Comparison of ENCODE assay signal across 20 cellular contexts in the genomic region with DNA sequence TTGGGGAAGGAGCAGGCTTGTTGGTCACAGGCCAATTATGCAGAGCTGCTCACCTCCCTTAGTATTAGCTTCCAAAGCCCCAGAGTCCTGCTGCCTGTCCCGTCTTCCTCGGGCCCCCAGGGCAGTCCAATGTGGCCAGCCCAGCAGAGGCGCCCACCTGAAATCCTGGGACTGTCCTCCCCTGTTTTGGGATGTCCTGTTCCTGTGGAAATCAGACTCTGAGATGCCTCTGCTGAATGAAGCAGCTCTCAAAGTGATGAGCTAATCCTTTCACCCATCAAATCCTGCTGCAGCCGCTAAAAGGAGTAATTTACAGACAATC.
A peak's percentile ranks its signal among the peaks of the same experiment; 100 is the strongest.
DNase-seq lines count a peak whose midpoint lies in the region; ATAC-seq, FAIRE-seq and TF ChIP-seq lines count a peak whose summit lies in the region.
"Had no signal": no experiment of that assay in that cellular context is flagged by ENCODE, and none has a peak within 500 bp of the region (broad histone marks: within the 10 kb centered on the region; RNA-seq: fewer than 3 reads in every experiment).

No MANE protein-coding gene starts in this region.

- POLR2A ChIA-PET in H1 (lab: Charles Lee; ENCODE audit: partially characterized antibody) = interaction anchor here (0.8 to 0.9 kb wide), 2 partner anchors 19 to 107 kb away, joined by 3 read pairs; no protein-coding TSS in a partner anchor
- POLR2A ChIA-PET in GM10248 (lab: Yijun Ruan, JAX) = interaction anchor here (1.0 kb wide), 1 partner anchor 12 kb away, joined by 5 read pairs; no protein-coding TSS in a partner anchor

- WGBS in H1 (ENCODE audit: extremely low coverage in 1 of 2, insufficient coverage in 1 of 2, insufficient read length in 1 of 2, insufficient replicate concordance in 2 of 2, low coverage in 1 of 2, low lambda C conversion rate in 2 of 2, missing lambda C conversion rate in 1 of 2), 2 experiments = 91% methylated on average over 4 of the region's 4 CpGs; no CpG with 5 or more reads in 1 of the 2 experiments

- H2AK5ac ChIP-seq in H1 (ENCODE audit: low read depth, low read length) = 0 out of 2 replicates have a peak overlapping the region, but pooled peaks have one; percentile 13

- H3K4me2 ChIP-seq in GM23338 (no peak overlapping the region), H1 (ENCODE audit: insufficient read depth in 1 of 2, low read depth in 2 of 2, low read length in 2 of 2) (no peak overlapping the region)

- H3K56ac ChIP-seq in H1 (replicated peaks; ENCODE audit: insufficient read length, low read depth, low read length) = no peak overlapping the region

- no peak overlapping the region for H4K91ac ChIP-seq in H1 (replicated peaks; ENCODE audit: insufficient read length, low read length)

- no peak overlapping the region for H3K9ac ChIP-seq in H1 (replicated peaks in 1 of 4; ENCODE audit: extremely low read depth in 1 of 4, low read depth in 3 of 4, low read length in 3 of 4)

- H3K18ac ChIP-seq in H1 (ENCODE audit: extremely low read depth, low read length) = no peak overlapping the region

- peaks cover 3% of the 10 kb centered on the region for H3K27me3 Mint-ChIP-seq in GM23338 (ENCODE audit: insufficient read depth, low read depth, poor library complexity)
- H3K27me3 Mint-ChIP-seq: CD4-positive, alpha-beta T cell had no signal

- no peak overlapping the region for H3K4ac ChIP-seq in H1 (replicated peaks; ENCODE audit: insufficient read length, low read depth, low read length)

- DNase-seq in DMS79 treated with DMSO at 0.1 percent for 48 hours (lab: John Stamatoyannopoulos, UW) = peak; percentile 17
- DNase-seq in DMS79 (lab: John Stamatoyannopoulos, UW) = no peak
- no peak for DNase-seq in GM23338 (ENCODE audit: low spot score)
- DNase-seq in NCI-H69 (lab: John Stamatoyannopoulos, UW) = peak; percentile 55
- no peak for DNase-seq in H1 (ENCODE audit: low read depth in 1 of 2, low spot score in 2 of 2)
- DNase-seq in GM10248 (ENCODE audit: extremely low spot score) = no peak
- DNase-seq: 8988T; Caco-2; CD4-positive, alpha-beta T cell; DMS53; NCI-H1048; NCI-H1436; NCI-H1930; NCI-H2171 treated with DMSO at 0.1 percent for 48 hours; NCI-H510A; NCI-H774; SJCRH30 had no signal

- CTCF ChIA-PET in H1 (lab: Charles Lee; ENCODE audit: partially characterized antibody) = interaction anchor here (0.6 to 2.9 kb wide), 7 partner anchors 12 to 176 kb away, joined by 3 to 15 read pairs (median 4); no protein-coding TSS in a partner anchor
- CTCF ChIA-PET in GM10248 (lab: Yijun Ruan, JAX) = interaction anchor here (1.3 kb wide), 1 partner anchor 84 kb away, joined by 3 read pairs; no protein-coding TSS in a partner anchor

- H3K4me3 ChIP-seq in GM23338 (no peak overlapping the region), H1 (ENCODE audit: extremely low read depth in 1 of 4, insufficient read depth in 2 of 4, low read depth in 3 of 4, low read length in 4 of 4) (no peak overlapping the region)
- H3K4me3 ChIP-seq: SJCRH30 had no signal

- no peaks in the 10 kb centered on the region for H3K23me2 ChIP-seq in H1 (ENCODE audit: low read depth, low read length)

- no peak for TF ChIP-seq POLR2A in H1 (IDR thresholded peaks at IDR 0.05; ENCODE audit: control extremely low read depth in 1 of 2, low read depth in 2 of 2, low read length in 2 of 2)

- no peak overlapping the region; the same call in 1 of the 2 replicates for H3K27ac Mint-ChIP-seq in GM23338
- H3K27ac Mint-ChIP-seq: CD4-positive, alpha-beta T cell had no signal

- TF ChIP-seq CTCF in GM23338 (conservative IDR thresholded peaks at IDR 0.05; ENCODE audit: low read depth in 2 of 2) = no peak
- no peak for TF ChIP-seq CTCF in H1 (IDR thresholded peaks at IDR 0.05; ENCODE audit: control extremely low read depth in 1 of 3, insufficient read depth in 1 of 3, low read depth in 1 of 3, low read length in 3 of 3)
- no peak for TF ChIP-seq CTCF in GM10248 (IDR thresholded peaks at IDR 0.05; ENCODE audit: control extremely low read depth, extremely low read depth, low read depth, missing control alignments)

- H2BK5ac ChIP-seq in H1 (ENCODE audit: low read depth, low read length) = peak overlapping the region; percentile 49; the same call in 1 of the 2 replicates

- H3K27me3 ChIP-seq in GM23338 (ENCODE audit: insufficient read depth) = no peaks in the 10 kb centered on the region
- H3K27me3 ChIP-seq in H1 (replicated peaks in 1 of 4; ENCODE audit: control insufficient read depth in 3 of 4, extremely low read depth in 1 of 4, insufficient read depth in 3 of 4, low read length in 3 of 4) = no peaks in the 10 kb centered on the region
- H3K27me3 ChIP-seq: SJCRH30 had no signal

- ATAC-seq in GM23338 = no peak
- no peak for ATAC-seq in GM21528 (IDR thresholded peaks at IDR 0.05; ENCODE audit: low FRiP score, unreplicated experiment)
- no peak for ATAC-seq in HG02571 (IDR thresholded peaks at IDR 0.05; ENCODE audit: unreplicated experiment)
- ATAC-seq: Panc1 had no signal

- H3K36me3 ChIP-seq in GM23338 (ENCODE audit: insufficient read depth) = no peaks in the 10 kb centered on the region; the same call in 1 of the 2 replicates
- H3K36me3 ChIP-seq in H1 (ENCODE audit: control insufficient read depth in 2 of 4, insufficient read depth in 4 of 4, low read length in 3 of 4) = peaks cover 0 to 19% (median 9%) of the 10 kb centered on the region in 4 experiments; a peak in 6 of 8 replicates
- H3K36me3 ChIP-seq: SJCRH30 had no signal

- H2BK15ac ChIP-seq in H1 (ENCODE audit: low read length) = no peak overlapping the region

- H4K5ac ChIP-seq in H1 (ENCODE audit: insufficient read length, low read depth, low read length) = no peak overlapping the region

- H3K9me2 ChIP-seq in GM23338 (ENCODE audit: insufficient read depth) = no peaks in the 10 kb centered on the region

- H3K23ac ChIP-seq in H1 (ENCODE audit: insufficient read length) = no peak overlapping the region

- no peak overlapping the region for H4K8ac ChIP-seq in H1 (ENCODE audit: extremely low read depth, insufficient read depth, low read length)

- no peaks in the 10 kb centered on the region for H3K79me2 ChIP-seq in GM23338 (replicated peaks; ENCODE audit: insufficient read depth)
- no peaks in the 10 kb centered on the region for H3K79me2 ChIP-seq in H1 (ENCODE audit: control insufficient read depth in 1 of 2, insufficient read depth in 2 of 2, low read length in 2 of 2)

- no peak overlapping the region for H3K14ac ChIP-seq in H1 (ENCODE audit: insufficient read length)

- FAIRE-seq in H1 (lab: Jason Lieb, UNC) = no peak

- no peak overlapping the region for H2BK20ac ChIP-seq in H1 (ENCODE audit: low read length)

- H2BK12ac ChIP-seq in H1 (ENCODE audit: low read depth, low read length) = peak overlapping the region; percentile 50; the same call in 1 of the 2 replicates

- H3K79me1 ChIP-seq in H1 (ENCODE audit: low read depth, low read length) = no peaks in the 10 kb centered on the region

- peaks cover 47% of the 10 kb centered on the region for H3K4me1 ChIP-seq in GM23338 (ENCODE audit: insufficient read depth)
- peaks cover 6 to 17% (median 8%) of the 10 kb centered on the region in 4 experiments for H3K4me1 ChIP-seq in H1 (replicated peaks in 1 of 4; ENCODE audit: control insufficient read depth in 3 of 4, insufficient read depth in 4 of 4, low read length in 3 of 4)

- no peaks in the 10 kb centered on the region for H3K9me3 ChIP-seq in H1 (ENCODE audit: insufficient read depth in 2 of 2, low read depth in 1 of 2, low read length in 1 of 2)
- H3K9me3 ChIP-seq: Caco-2, SJCRH30 had no signal

- no peaks in the 10 kb centered on the region for H4K20me1 ChIP-seq in GM23338 (replicated peaks; ENCODE audit: insufficient read depth)
- H4K20me1 ChIP-seq in H1 (replicated peaks in 1 of 2; ENCODE audit: control insufficient read depth in 1 of 2, insufficient read depth in 2 of 2, low read length in 2 of 2) = no peaks in the 10 kb centered on the region

- H2AFZ ChIP-seq in GM23338 (no peak overlapping the region), H1 (ENCODE audit: low read length) (no peak overlapping the region)

- H3K27ac ChIP-seq in GM23338 (ENCODE audit: low read depth) (peak overlapping the region; percentile 73; the same call in 1 of the 2 replicates), H1 (ENCODE audit: low read depth, low read length) (no peak overlapping the region)
- H3K27ac ChIP-seq: SJCRH30 had no signal

- H3K4me1 Mint-ChIP-seq in GM23338 = peaks cover 52% of the 10 kb centered on the region

- H2BK120ac ChIP-seq in H1 (replicated peaks; ENCODE audit: low read depth, low read length) = no peak overlapping the region

- H3F3A ChIP-seq in GM23338 (replicated peaks; ENCODE audit: low read depth) = peaks cover 2% of the 10 kb centered on the region; the same call in 1 of the 2 replicates

- H3K4me3 Mint-ChIP-seq in GM23338 = no peak overlapping the region
- H3K4me3 Mint-ChIP-seq: CD4-positive, alpha-beta T cell had no signal

- TF ChIP-seq RAD21 in H1 (IDR thresholded peaks at IDR 0.05 in 1 of 2, conservative IDR thresholded peaks at IDR 0.05 in 1 of 2; ENCODE audit: low read depth in 2 of 2, low read length in 2 of 2) = no peak

- peaks cover 51% of the 10 kb centered on the region for H3K36me3 Mint-ChIP-seq in GM23338 (ENCODE audit: low read depth)

- TF ChIP-seq EP300 in H1 (IDR thresholded peaks at IDR 0.05; ENCODE audit: borderline replicate concordance in 1 of 2, low read depth in 2 of 2, low read length in 2 of 2) = no peak

- H3K9me3 Mint-ChIP-seq in GM23338 = no peaks in the 10 kb centered on the region
- H3K9me3 Mint-ChIP-seq: CD4-positive, alpha-beta T cell had no signal

TF ChIP-seq in GM23338, 12 proteins besides CTCF, POLR2A, EP300 and RAD21 (continues in another document):
- no peak for TF ChIP-seq ETS1 (IDR thresholded peaks at IDR 0.05)
- no peak for TF ChIP-seq POLR2AphosphoS5 (IDR thresholded peaks at IDR 0.05; ENCODE audit: low read depth)

TF ChIP-seq in H1, 55 proteins besides CTCF, POLR2A, EP300 and RAD21:
- TF ChIP-seq GABPA (IDR thresholded peaks at IDR 0.05; ENCODE audit: borderline replicate concordance, insufficient read depth, low read length) (no peak), RBBP5 (IDR thresholded peaks at IDR 0.05; ENCODE audit: borderline replicate concordance, low read depth, low read length) (no peak), JUND (IDR thresholded peaks at IDR 0.05; ENCODE audit: low read length) (no peak), HDAC6 (IDR thresholded peaks at IDR 0.05; ENCODE audit: low read depth, low read length) (no peak), SIN3A (conservative IDR thresholded peaks at IDR 0.05 in 1 of 2, IDR thresholded peaks at IDR 0.05 in 1 of 2; ENCODE audit: low read depth in 1 of 2, low read length in 2 of 2) (no peak), KDM5A (IDR thresholded peaks at IDR 0.05; ENCODE audit: low read length) (no peak), HDAC2 (IDR thresholded peaks at IDR 0.05; ENCODE audit: borderline replicate concordance in 1 of 2, low read depth in 2 of 2, low read length in 2 of 2) (no peak), POU5F1 (IDR thresholded peaks at IDR 0.05; ENCODE audit: low read depth, low read length) (no peak), BACH1 (IDR thresholded peaks at IDR 0.05; ENCODE audit: low read length) (no peak), TEAD4 (IDR thresholded peaks at IDR 0.05; ENCODE audit: low read depth, low read length) (no peak)
TF ChIP-seq in H1: peak in this region for 0.

Comparison
In these comparisons a context has a peak if more than half of its experiments do, and no peak if none do; other contexts are left out.
1. DNase-seq: peak in DMS79 treated with DMSO at 0.1 percent for 48 hours (single experiment) and NCI-H69 (single experiment); none in DMS79 (single experiment), GM23338 (single experiment), H1 (0 of 2) and GM10248 (single experiment).